In genomic region chr16:75426524-75426923, GRCh38 we compare ENCODE assay signal across 8 cellular contexts. TPM values are rescaled to one million over a fixed set of nuclear protein-coding genes. Genes with fewer than 3 reads are reported as not detected.
DNase-seq lines count a peak whose midpoint lies in the region; ATAC-seq, FAIRE-seq and TF ChIP-seq lines count a peak whose summit lies in the region.
"Not testable (repeated sequence)": the region's sequence is repeated elsewhere in the genome, so short reads cannot be mapped to it uniquely, and the experiment has no call there.

No MANE protein-coding gene starts in this region.

- H3K4me1 Mint-ChIP-seq in activated CD4-positive, alpha-beta T cell treated with anti-CD3 and anti-CD28 coated beads for 36 hours: peaks cover 43% of the 10 kb centered on the region

- H3K79me2 ChIP-seq in K562 (ENCODE audit: control insufficient read depth, insufficient read depth, low read length) (peaks cover 74% of the 10 kb centered on the region), fibroblast of lung (ENCODE audit: control insufficient read depth, insufficient read depth, low read length) (peaks cover 40% of the 10 kb centered on the region)

- ATAC-seq in activated CD4-positive, alpha-beta T cell treated with anti-CD3 and anti-CD28 coated beads for 36 hours: peak; percentile 47
- ATAC-seq in K562: not testable (repeated sequence)

- in situ Hi-C loops in K562 (cut with MboI): not testable (repeated sequence)

- peak; percentile 17 for DNase-seq in AG10803 (ENCODE audit: low read depth)
- peak; percentile 12 for DNase-seq in GM03348 (ENCODE audit: low spot score)
- peak; percentile 19 for DNase-seq in MG63
- DNase-seq in activated CD4-positive, alpha-beta T cell treated with anti-CD3 and anti-CD28 coated beads for 36 hours: peak; percentile 42
- not testable (repeated sequence) for DNase-seq in K562 (ENCODE audit: extremely low read depth in 1 of 4, low spot score in 3 of 4)
- peak in 1 of 2 donors; percentile 10 for DNase-seq in fibroblast of lung (ENCODE audit: low read depth in 2 of 2)
- peak; percentile 2 for DNase-seq in kidney glomerular epithelial cell (lab: John Stamatoyannopoulos, UW)
- DNase-seq in stimulated activated CD4-positive, alpha-beta T cell treated with anti-CD3 and anti-CD28 coated beads, Interleukin-15, amount 100 ng/mL, for 24 hours: peak; percentile 25

- H3K36me3 ChIP-seq in MG63; K562 (ENCODE audit: control insufficient read depth, insufficient read depth, low read length); fibroblast of lung (ENCODE audit: control insufficient read depth, insufficient read depth, low read length): not testable (repeated sequence)

- BruUV-seq in K562 (replicated peaks; lab: Mats Ljungman, UMichigan): not testable (repeated sequence)

- TF ChIP-seq EP300 in K562 (IDR thresholded peaks at IDR 0.05; ENCODE audit: low read length): not testable (repeated sequence)

- CTCF ChIA-PET in activated CD4-positive, alpha-beta T cell treated with anti-CD3 and anti-CD28 coated beads for 36 hours (lab: Charles Lee); K562 (lab: Yijun Ruan, JAX; ENCODE audit: low intra/inter-chr PET ratio): not testable (repeated sequence)

- H3K4me3 ChIP-seq in AG10803 (ENCODE audit: low read length); MG63; K562; fibroblast of lung (replicated peaks in 1 of 4; ENCODE audit: control extremely low read depth in 1 of 4, insufficient read depth in 1 of 4, low read depth in 3 of 4, low read length in 4 of 4): not testable (repeated sequence)

- peaks cover 18% of the 10 kb centered on the region for H3K36me3 Mint-ChIP-seq in activated CD4-positive, alpha-beta T cell treated with anti-CD3 and anti-CD28 coated beads for 36 hours (ENCODE audit: low read depth)

- H3K4me2 ChIP-seq in K562 (ENCODE audit: insufficient read depth, low read length): not testable (repeated sequence)
- peak overlapping the region; percentile 13 for H3K4me2 ChIP-seq in fibroblast of lung (ENCODE audit: extremely low read depth, insufficient read depth, low read length)

- H2AFZ ChIP-seq in K562 (ENCODE audit: low read depth, low read length); fibroblast of lung (ENCODE audit: low read length): not testable (repeated sequence)

- not testable (repeated sequence) for H3K9me3 Mint-ChIP-seq in activated CD4-positive, alpha-beta T cell treated with anti-CD3 and anti-CD28 coated beads for 36 hours (ENCODE audit: low read depth)

- H3K27me3 ChIP-seq in MG63; K562 (ENCODE audit: control insufficient read depth in 2 of 2, insufficient read depth in 2 of 2, low read length in 2 of 2); fibroblast of lung (ENCODE audit: control insufficient read depth, insufficient read depth, low read length): not testable (repeated sequence)

- H3K9ac ChIP-seq in K562 (ENCODE audit: insufficient read depth in 1 of 2, low read depth in 2 of 2, low read length in 2 of 2); fibroblast of lung (ENCODE audit: insufficient read depth, low read length): not testable (repeated sequence)

- WGBS in K562 (ENCODE audit: insufficient coverage, low coverage, missing lambda C conversion rate): 50% methylated on average over 2 of the region's 2 CpGs

- intact Hi-C loops in activated CD4-positive, alpha-beta T cell treated with anti-CD3 and anti-CD28 coated beads for 36 hours (cut with DNase I, micrococcal nuclease); K562 (cut with micrococcal nuclease): not testable (repeated sequence)

- not testable (repeated sequence) for TF ChIP-seq POLR2A in K562 (conservative IDR thresholded peaks at IDR 0.05)

- H3K4me3 Mint-ChIP-seq in activated CD4-positive, alpha-beta T cell treated with anti-CD3 and anti-CD28 coated beads for 36 hours: not testable (repeated sequence)

- not testable (repeated sequence) for H3K27me3 Mint-ChIP-seq in activated CD4-positive, alpha-beta T cell treated with anti-CD3 and anti-CD28 coated beads for 36 hours

- H4K20me1 ChIP-seq in K562 (replicated peaks; ENCODE audit: control insufficient read depth, insufficient read depth, low read length); fibroblast of lung (ENCODE audit: control insufficient read depth, extremely low read depth, insufficient read depth, low read length): not testable (repeated sequence)

- H3K9me1 ChIP-seq in K562 (ENCODE audit: control insufficient read depth, insufficient read depth, low read length): not testable (repeated sequence)

- TF ChIP-seq CTCF in AG10803 (conservative IDR thresholded peaks at IDR 0.05; ENCODE audit: low read length); K562 (IDR thresholded peaks at IDR 0.05 in 2 of 3, conservative IDR thresholded peaks at IDR 0.05 in 1 of 3; ENCODE audit: insufficient read depth in 2 of 3, low read depth in 1 of 3, low read length in 3 of 3); fibroblast of lung (conservative IDR thresholded peaks at IDR 0.05 in 1 of 2, IDR thresholded peaks at IDR 0.05 in 1 of 2; ENCODE audit: low read depth in 1 of 2, low read length in 2 of 2): not testable (repeated sequence)

- not testable (repeated sequence) for FAIRE-seq in K562 (lab: Jason Lieb, UNC)

- not testable (repeated sequence) for H3K27ac ChIP-seq in K562 (ENCODE audit: extremely low read depth, low read depth, low read length); fibroblast of lung (ENCODE audit: insufficient read depth, low read length)

- not testable (repeated sequence) for H3K9me3 ChIP-seq in MG63; K562 (replicated peaks; ENCODE audit: control insufficient read depth, insufficient read depth, low read depth, low read length); fibroblast of lung (ENCODE audit: control insufficient read depth, insufficient read depth, low read depth, low read length)

- POLR2A ChIA-PET in activated CD4-positive, alpha-beta T cell treated with anti-CD3 and anti-CD28 coated beads for 36 hours (lab: Charles Lee); K562 (lab: Yijun Ruan, JAX): not testable (repeated sequence)

- not testable (repeated sequence) for TF ChIP-seq RAD21 in K562 (CRISPR knock-in tag; conservative IDR thresholded peaks at IDR 0.05 in 1 of 2, IDR thresholded peaks at IDR 0.05 in 1 of 2)

- not testable (repeated sequence) for H3K27ac Mint-ChIP-seq in activated CD4-positive, alpha-beta T cell treated with anti-CD3 and anti-CD28 coated beads for 36 hours

- not testable (repeated sequence) for H3K4me1 ChIP-seq in K562 (replicated peaks in 1 of 2; ENCODE audit: control insufficient read depth in 2 of 2, insufficient read depth in 2 of 2, low read length in 2 of 2); fibroblast of lung (ENCODE audit: control insufficient read depth, extremely low read depth, insufficient read depth, low read length)

RNA-seq across cellular contexts. Expression of gene CFDP1, which starts 6.8 kb away (rescaled TPM):
- 21.2 and 23.2 TPM in 2 replicates for total RNA-seq in MG63 (2014; rRNA removed; shearing (Covaris generic); ENCODE audit: low replicate concordance)
- 10 to 100 TPM; 44.0 to 48.2 TPM for total RNA-seq in activated CD4-positive, alpha-beta T cell treated with anti-CD3 and anti-CD28 coated beads for 36 hours
- 50.7 and 123 TPM in 2 replicates for total RNA-seq in K562 (2011; cell fraction: chromatin; rRNA removed; ENCODE audit: low replicate concordance)
- total RNA-seq in K562 (2011; cell fraction: nucleolus; rRNA removed): 30.4 and 36.8 TPM in 2 replicates
- 80.4 and 108 TPM in 2 replicates for total RNA-seq in K562 (2011; cell fraction: nucleoplasm; rRNA removed)
- 40.0 and 43.7 TPM in 2 replicates for total RNA-seq in K562 (2014; rRNA removed)
- 70.4 and 73.6 TPM in 2 replicates for total RNA-seq in K562 (2014; rRNA removed; fragmentation: Illumina TruSeq; extraction: Trizol)
- total RNA-seq in K562 (2015; rRNA removed; fragmentation: Illumina TruSeq; extraction: Trizol): 76.7 and 77.1 TPM in 2 replicates
- total RNA-seq in K562 (2021): 30.3 and 31.5 TPM in 2 replicates
- 29.2 and 44.3 TPM in 2 replicates for polyA plus RNA-seq in K562 (2011; rRNA removed)
- polyA plus RNA-seq in K562 (2011; cell fraction: cytosol; rRNA removed): 6.2 and 13.8 TPM in 2 replicates
- polyA plus RNA-seq in K562 (2011; cell fraction: nucleus; rRNA removed): 10.1 and 10.6 TPM in 2 replicates
- polyA plus RNA-seq in K562 (2012): 33.8 and 53.4 TPM in 2 replicates
- 61.1 and 78.4 TPM in 2 replicates for polyA plus RNA-seq in K562 (2014; fragmentation: Illumina TruSeq; extraction: Trizol)
- polyA plus RNA-seq in K562 (2014; fragmentation: Nextera tagmentation; extraction: Ambion mirVana): 10 to 100 TPM; 33.4 to 61.7 TPM
- polyA plus RNA-seq in K562 (2014; rRNA removed): 57.5 and 65.0 TPM in 2 replicates
- 40.5 and 47.0 TPM in 2 replicates for polyA minus RNA-seq in K562 (2011; rRNA and poly(A)+ RNA removed)
- polyA minus RNA-seq in K562 (2011; cell fraction: cytosol; rRNA and poly(A)+ RNA removed): 7.4 and 16.0 TPM in 2 replicates
- polyA minus RNA-seq in K562 (2011; cell fraction: nucleus; rRNA and poly(A)+ RNA removed): 16.4 and 24.8 TPM in 2 replicates
- 47.9 and 59.8 TPM in 2 replicates for total RNA-seq in fibroblast of lung
- 69.6 and 80.0 TPM in 2 replicates for polyA plus RNA-seq in fibroblast of lung
- polyA plus RNA-seq in fibroblast of lung (2012): 71.6 and 79.4 TPM in 2 replicates
- polyA minus RNA-seq in fibroblast of lung (ENCODE audit: low replicate concordance): 10.1 and 14.2 TPM in 2 replicates

RNA-seq across cellular contexts. Expression of gene TMEM170A, which starts 38.0 kb away (rescaled TPM):
- total RNA-seq in MG63 (2014; rRNA removed; shearing (Covaris generic); ENCODE audit: low replicate concordance): 1.3 and 8.0 TPM in 2 replicates
- 10 to 100 TPM; 22.0 to 30.5 TPM for total RNA-seq in activated CD4-positive, alpha-beta T cell treated with anti-CD3 and anti-CD28 coated beads for 36 hours
- 30.7 and 44.8 TPM in 2 replicates for total RNA-seq in K562 (2011; cell fraction: chromatin; rRNA removed; ENCODE audit: low replicate concordance)
- 22.4 and 25.5 TPM in 2 replicates for total RNA-seq in K562 (2011; cell fraction: nucleolus; rRNA removed)
- total RNA-seq in K562 (2011; cell fraction: nucleoplasm; rRNA removed): 32.1 and 44.1 TPM in 2 replicates
- total RNA-seq in K562 (2014; rRNA removed): 11.3 and 15.0 TPM in 2 replicates
- 17.6 and 18.2 TPM in 2 replicates for total RNA-seq in K562 (2014; rRNA removed; fragmentation: Illumina TruSeq; extraction: Trizol)
- 18.4 and 19.0 TPM in 2 replicates for total RNA-seq in K562 (2015; rRNA removed; fragmentation: Illumina TruSeq; extraction: Trizol)
- total RNA-seq in K562 (2021): 16.6 and 18.0 TPM in 2 replicates
- polyA plus RNA-seq in K562 (2011; rRNA removed): 28.3 and 30.2 TPM in 2 replicates
- 11.9 and 20.5 TPM in 2 replicates for polyA plus RNA-seq in K562 (2011; cell fraction: cytosol; rRNA removed)
- 13.3 and 13.8 TPM in 2 replicates for polyA plus RNA-seq in K562 (2011; cell fraction: nucleus; rRNA removed)
- polyA plus RNA-seq in K562 (2012): 9.2 and 10.2 TPM in 2 replicates
- polyA plus RNA-seq in K562 (2014; fragmentation: Illumina TruSeq; extraction: Trizol): 9.2 and 11.2 TPM in 2 replicates
- polyA plus RNA-seq in K562 (2014; fragmentation: Nextera tagmentation; extraction: Ambion mirVana): 1 to 10 TPM; 6.1 to 7.3 TPM
- 10.0 and 10.2 TPM in 2 replicates for polyA plus RNA-seq in K562 (2014; rRNA removed)
- 27.1 and 27.2 TPM in 2 replicates for polyA minus RNA-seq in K562 (2011; rRNA and poly(A)+ RNA removed)
- polyA minus RNA-seq in K562 (2011; cell fraction: cytosol; rRNA and poly(A)+ RNA removed): 10.6 and 13.2 TPM in 2 replicates
- polyA minus RNA-seq in K562 (2011; cell fraction: nucleus; rRNA and poly(A)+ RNA removed): 8.9 and 17.3 TPM in 2 replicates
- 14.5 and 20.3 TPM in 2 replicates for total RNA-seq in fibroblast of lung
- 10.3 and 12.3 TPM in 2 replicates for polyA plus RNA-seq in fibroblast of lung
- polyA plus RNA-seq in fibroblast of lung (2012): 5.7 and 6.2 TPM in 2 replicates
- polyA minus RNA-seq in fibroblast of lung (ENCODE audit: low replicate concordance): 4.0 and 4.7 TPM in 2 replicates
